Comparison of ENCODE assay signal across 15 cellular contexts in the genomic region with DNA sequence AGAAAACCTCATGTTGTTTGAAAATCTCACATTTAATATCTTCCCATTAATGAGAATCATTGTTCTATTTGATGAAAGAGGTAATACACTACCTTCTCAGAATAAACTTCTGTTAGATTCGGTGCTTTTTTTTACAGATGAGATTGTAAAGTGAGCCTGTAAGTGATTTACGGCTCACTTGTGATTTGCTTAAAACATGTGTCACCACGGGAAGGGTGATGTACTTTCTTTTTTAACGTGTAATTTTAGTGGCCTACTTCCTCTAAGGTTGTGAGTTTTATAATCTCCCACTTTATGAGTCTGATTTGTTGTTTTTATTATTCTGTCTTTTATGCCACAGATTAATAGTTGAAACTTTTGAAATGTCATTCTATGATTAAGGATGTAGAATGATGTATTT. TPM values are rescaled to one million over a fixed set of nuclear protein-coding genes. Genes with fewer than 3 reads are reported as not detected.
DNase-seq lines count a peak whose midpoint lies in the region; ATAC-seq and TF ChIP-seq lines count a peak whose summit lies in the region.
"Had no signal": no experiment of that assay in that cellular context is flagged by ENCODE, and none has a peak within 500 bp of the region (broad histone marks: within the 10 kb centered on the region; RNA-seq: fewer than 3 reads in every experiment).

No MANE protein-coding gene starts in this region.

- H3K36me3 ChIP-seq in smooth muscle cell (ENCODE audit: low read depth): peaks cover 47% of the 10 kb centered on the region
- H3K36me3 ChIP-seq in brain microvascular endothelial cell (replicated peaks): peaks cover 80% of the 10 kb centered on the region

- no peaks in the 10 kb centered on the region for H3K27me3 Mint-ChIP-seq in activated T-cell treated with anti-CD3 and anti-CD28 coated beads, Interleukin-2, amount 50 U/mL, for 72 hours (ENCODE audit: low read depth)
- peaks cover 32% of the 10 kb centered on the region for H3K27me3 Mint-ChIP-seq in HFFc6 (ENCODE audit: insufficient read depth)
- H3K27me3 Mint-ChIP-seq in activated naive CD8-positive, alpha-beta T cell: no peaks in the 10 kb centered on the region

- peak in 1 of 2 donors; percentile 64 for ATAC-seq in activated T-cell treated with anti-CD3 and anti-CD28 coated beads, Interleukin-2, amount 50 U/mL, for 72 hours (replicated peaks in 1 of 2)

- H3K27ac Mint-ChIP-seq in activated T-cell treated with anti-CD3 and anti-CD28 coated beads, Interleukin-2, amount 50 U/mL, for 72 hours: peak overlapping the region; percentile 91
- peak overlapping the region; percentile 74 for H3K27ac Mint-ChIP-seq in HFFc6
- peak overlapping the region; percentile 80 for H3K27ac Mint-ChIP-seq in activated naive CD8-positive, alpha-beta T cell
- H3K27ac Mint-ChIP-seq: H9 had no signal

- no peaks in the 10 kb centered on the region for H3K4me1 ChIP-seq in smooth muscle cell (ENCODE audit: low read depth)
- H3K4me1 ChIP-seq: vagina had no signal

- no peaks in the 10 kb centered on the region for H3K9me3 ChIP-seq in smooth muscle cell (replicated peaks; ENCODE audit: low read depth)
- H3K9me3 ChIP-seq: vagina had no signal

- no peak for DNase-seq in activated T-cell treated with anti-CD3 and anti-CD28 coated beads, Interleukin-2, amount 50 U/mL, for 72 hours
- DNase-seq in activated T-cell treated with anti-CD3 and anti-CD28 coated beads, Interleukin-2, amount 50 U/mL, for 1 hour: no peak
- DNase-seq in HFFc6: no peak
- no peak for DNase-seq in smooth muscle cell (lab: John Stamatoyannopoulos, UW; ENCODE audit: unreplicated experiment)
- no peak for DNase-seq in brain microvascular endothelial cell
- no peak for DNase-seq in GM13976 (ENCODE audit: low spot score)
- no peak for DNase-seq in GM03348 (ENCODE audit: low spot score)
- DNase-seq: cerebellar nuclear complex; DMS53; H9; kidney glomerular epithelial cell; NCI-H2227 treated with DMSO at 0.1 percent for 48 hours; stimulated activated CD4-positive, alpha-beta T cell treated with anti-CD3 and anti-CD28 coated beads, Interleukin-2, amount 100 ng/mL, for 24 hours had no signal

- peaks cover 22% of the 10 kb centered on the region for H3K4me1 Mint-ChIP-seq in activated T-cell treated with anti-CD3 and anti-CD28 coated beads, Interleukin-2, amount 50 U/mL, for 72 hours (ENCODE audit: low read depth)
- peaks cover 17% of the 10 kb centered on the region for H3K4me1 Mint-ChIP-seq in HFFc6 (ENCODE audit: low read depth)
- peaks cover 29% of the 10 kb centered on the region for H3K4me1 Mint-ChIP-seq in activated naive CD8-positive, alpha-beta T cell (ENCODE audit: low read depth)

- peaks cover 32% of the 10 kb centered on the region for H3F3A ChIP-seq in smooth muscle cell (ENCODE audit: low read depth)

- H3K4me2 ChIP-seq in smooth muscle cell: no peak overlapping the region

- H3K4me3 ChIP-seq in smooth muscle cell (no peak overlapping the region), brain microvascular endothelial cell (ENCODE audit: low read depth, low read length) (no peak overlapping the region)
- H3K4me3 ChIP-seq: vagina had no signal

- H3K27ac ChIP-seq in smooth muscle cell (ENCODE audit: low read depth) (peak overlapping the region; percentile 1), brain microvascular endothelial cell (no peak overlapping the region)
- H3K27ac ChIP-seq: vagina had no signal

- H3K79me2 ChIP-seq in smooth muscle cell (ENCODE audit: low read depth): no peaks in the 10 kb centered on the region

- H3K9me3 Mint-ChIP-seq in activated T-cell treated with anti-CD3 and anti-CD28 coated beads, Interleukin-2, amount 50 U/mL, for 72 hours: no peaks in the 10 kb centered on the region
- H3K9me3 Mint-ChIP-seq in HFFc6: peaks cover 12% of the 10 kb centered on the region; the same call in 1 of the 2 replicates
- H3K9me3 Mint-ChIP-seq in activated naive CD8-positive, alpha-beta T cell (ENCODE audit: low read depth): no peaks in the 10 kb centered on the region
- H3K9me3 Mint-ChIP-seq: H9 had no signal

- H4K20me1 ChIP-seq in smooth muscle cell (ENCODE audit: low read depth): peaks cover 45% of the 10 kb centered on the region

- H3K9ac ChIP-seq in smooth muscle cell (ENCODE audit: low read depth): no peak overlapping the region

- in situ Hi-C loops in brain microvascular endothelial cell (cut with HindIII; ENCODE audit: low pct_ligation_motif_present, low sequenced_read_pairs): loop anchor here (25.0 kb wide), 1 partner anchor 305 kb away; no protein-coding TSS in a partner anchor
- in situ Hi-C loops in GM13976 (cut with MboI; ENCODE audit: low sequenced_read_pairs, unreplicated experiment): no loop called here

- 93% methylated on average over 4 of the region's 4 CpGs for WGBS in smooth muscle cell (ENCODE audit: low lambda C conversion rate)

- peak overlapping the region in 1 of 2 donors; percentile 85 for H3K4me3 Mint-ChIP-seq in activated T-cell treated with anti-CD3 and anti-CD28 coated beads, Interleukin-2, amount 50 U/mL, for 72 hours
- no peak overlapping the region for H3K4me3 Mint-ChIP-seq in HFFc6
- H3K4me3 Mint-ChIP-seq in activated naive CD8-positive, alpha-beta T cell: peak overlapping the region; percentile 32
- H3K4me3 Mint-ChIP-seq: H9 had no signal

- peaks cover 3 to 5% of the 10 kb centered on the region in 2 donors for H3K36me3 Mint-ChIP-seq in activated T-cell treated with anti-CD3 and anti-CD28 coated beads, Interleukin-2, amount 50 U/mL, for 72 hours (ENCODE audit: insufficient read depth in 2 of 2)
- H3K36me3 Mint-ChIP-seq in HFFc6 (ENCODE audit: low read depth): peaks cover 67% of the 10 kb centered on the region
- peaks cover 37% of the 10 kb centered on the region for H3K36me3 Mint-ChIP-seq in activated naive CD8-positive, alpha-beta T cell

- H2AFZ ChIP-seq in smooth muscle cell (ENCODE audit: low read depth): no peak overlapping the region

- TF ChIP-seq CTCF in HFFc6 (IDR thresholded peaks at IDR 0.05): no peak
- TF ChIP-seq CTCF in smooth muscle cell (IDR thresholded peaks at IDR 0.05; ENCODE audit: borderline replicate concordance, insufficient read depth, poor library complexity, severe bottlenecking): no peak
- no peak for TF ChIP-seq CTCF in brain microvascular endothelial cell (IDR thresholded peaks at IDR 0.05; ENCODE audit: low read depth, low read length, missing control alignments)
- no peak for TF ChIP-seq CTCF in GM13976 (IDR thresholded peaks at IDR 0.05; ENCODE audit: borderline replicate concordance, control extremely low read depth, extremely low read depth, insufficient read depth, missing control alignments)

- no peaks in the 10 kb centered on the region for H3K27me3 ChIP-seq in smooth muscle cell (ENCODE audit: low read depth)
- no peaks in the 10 kb centered on the region for H3K27me3 ChIP-seq in brain microvascular endothelial cell (replicated peaks)
- H3K27me3 ChIP-seq: vagina had no signal

RNA-seq across cellular contexts. Expression of a gene that starts 15.9 kb away (rescaled TPM):
- 10 to 100 TPM; 16.7 to 51.1 TPM for total RNA-seq in activated T-cell treated with anti-CD3 and anti-CD28 coated beads, Interleukin-2, amount 50 U/mL, for 72 hours
- total RNA-seq in HFFc6 (2021; fragmentation: NEBNext Ultra II Directional; extraction: Animal tissue kit (Norgen Biotek cat#: 25700)): 1,000 to 10,000 TPM in 4 of 6 experiments, 100 to 1,000 TPM in 2; 933 to 1,109 (median 1,040) TPM
- 897 and 967 TPM in 2 replicates for total RNA-seq in smooth muscle cell
- 266 and 573 TPM in 2 replicates for polyA plus RNA-seq in smooth muscle cell

Comparison
In these comparisons a context has a peak if more than half of its experiments do, and no peak if none do; other contexts are left out.
1. RNA of a gene that starts 15.9 kb away (total RNA-seq): 933 to 1,109 TPM in HFFc6 and 897 to 967 TPM in smooth muscle cell; 16.7 to 51.1 TPM in activated T-cell treated with anti-CD3 and anti-CD28 coated beads, Interleukin-2, amount 50 U/mL, for 72 hours; every median in the first group is over 10 times any median in the second.
2. Peak in every context shown above with its lines, with median percentiles within 50 percentile points of each other: H3K27ac Mint-ChIP-seq.